Comparison of ENCODE assay signal across 16 cellular contexts in genomic region chr10:107091126-107091525, GRCh38.
"Had no signal": no experiment of that assay in that cellular context is flagged by ENCODE, and none has a peak within 500 bp of the region (broad histone marks: within the 10 kb centered on the region; RNA-seq: fewer than 3 reads in every experiment).

No MANE protein-coding gene starts in this region.

- DNase-seq: activated CD4-positive, alpha-beta T cell treated with anti-CD3 and anti-CD28 coated beads for 1 hour; activated CD4-positive, alpha-beta T cell treated with anti-CD3 and anti-CD28 coated beads, Interleukin-2, amount 50 U/mL, for 48 hours; activated naive CD4-positive, alpha-beta T cell treated with Interleukin-2 at 50 U/mL for 16 hours; aorta; hippocampal formation; kidney; left ventricle myocardium inferior; sigmoid colon; stimulated activated CD4-positive, alpha-beta T cell treated with anti-CD3 and anti-CD28 coated beads, Interleukin-12 subunit alpha, Interleukin-12 subunit beta, amount 100 ng/mL, for 4 hours; T-helper 1 cell; T1000; upper lobe of right lung had no signal

- H3K27ac ChIP-seq: left ventricle myocardium inferior, sigmoid colon, thoracic aorta, upper lobe of right lung had no signal

- ATAC-seq: activated T-helper 17 cell treated with anti-CD3 and anti-CD28 coated beads, Interleukin-2, amount 50 U/mL, for 72 hours; natural killer cell treated with Interleukin-12 subunit alpha and Interleukin-12 subunit beta and Interleukin-15 and Interleukin-18, amount 100 ng/mL, for 72 hours; stimulated activated effector memory CD8-positive, alpha-beta T cell treated with anti-CD3 and anti-CD28 coated beads, Interleukin-12 subunit alpha, Interleukin-12 subunit beta, amount 100 ng/mL, for 72 hours; upper lobe of right lung had no signal

- H3K4me1 ChIP-seq: left ventricle myocardium inferior, upper lobe of right lung had no signal

- H3K4me3 ChIP-seq: left ventricle myocardium inferior, sigmoid colon, thoracic aorta, upper lobe of right lung had no signal

- H3K9me3 ChIP-seq: left ventricle myocardium inferior, sigmoid colon, thoracic aorta, upper lobe of right lung had no signal

- H3K27me3 ChIP-seq: sigmoid colon, upper lobe of right lung had no signal

- H3K36me3 ChIP-seq: left ventricle myocardium inferior, sigmoid colon, thoracic aorta, upper lobe of right lung had no signal
